12 cellular contexts compared by ENCODE assay signal in genomic region chr16:11310634-11310977, GRCh38. TPM values are rescaled to one million over a fixed set of nuclear protein-coding genes. Genes with fewer than 3 reads are reported as not detected.
DNase-seq lines count a peak whose midpoint lies in the region; ATAC-seq and TF ChIP-seq lines count a peak whose summit lies in the region.
"Had no signal": no experiment of that assay in that cellular context is flagged by ENCODE, and none has a peak within 500 bp of the region (broad histone marks: within the 10 kb centered on the region; RNA-seq: fewer than 3 reads in every experiment).

No MANE protein-coding gene starts in this region.

- no peaks in the 10 kb centered on the region for H3K27me3 Mint-ChIP-seq in activated CD4-positive, alpha-beta T cell treated with anti-CD3 and anti-CD28 coated beads, Interleukin-2, amount 10 ng/mL, durations not matched to agents 24 days and 14 days
- H3K27me3 Mint-ChIP-seq in T-helper 17 cell, result no peaks in the 10 kb centered on the region

- H3K9me3 ChIP-seq in T-helper 17 cell (ENCODE audit: control insufficient read depth, low read length, poor library complexity, severe bottlenecking) (no peaks in the 10 kb centered on the region), spleen (no peaks in the 10 kb centered on the region)

- H3K4me1 ChIP-seq in spleen, result peaks cover 25 to 94% (median 60%) of the 10 kb centered on the region in 6 donors

- H3K36me3 ChIP-seq in spleen, result no peaks in the 10 kb centered on the region

- H3K4me1 Mint-ChIP-seq in activated CD4-positive, alpha-beta T cell treated with anti-CD3 and anti-CD28 coated beads, Interleukin-2, amount 10 ng/mL, durations not matched to agents 24 days and 14 days, result peaks cover 55% of the 10 kb centered on the region
- H3K4me1 Mint-ChIP-seq in T-helper 17 cell, result peaks cover 17% of the 10 kb centered on the region

- no peaks in the 10 kb centered on the region for H3K9me3 Mint-ChIP-seq in activated CD4-positive, alpha-beta T cell treated with anti-CD3 and anti-CD28 coated beads, Interleukin-2, amount 10 ng/mL, durations not matched to agents 24 days and 14 days
- H3K9me3 Mint-ChIP-seq: mesothelial cell of epicardium had no signal

- H3K27ac ChIP-seq in spleen, result peak overlapping the region; percentile 37 to 88 (median 82)
- H3K27ac ChIP-seq in caudate nucleus (ENCODE audit: low read depth, low read length), result no peak overlapping the region

- TF ChIP-seq POLR2A in spleen (IDR thresholded peaks at IDR 0.05), result no peak

- no peak for TF ChIP-seq CTCF in spleen (IDR thresholded peaks at IDR 0.05 in 8 of 11, conservative IDR thresholded peaks at IDR 0.05 in 3 of 11)

- peak overlapping the region; percentile 85 for H3K27ac Mint-ChIP-seq in activated CD4-positive, alpha-beta T cell treated with anti-CD3 and anti-CD28 coated beads, Interleukin-2, amount 10 ng/mL, durations not matched to agents 24 days and 14 days
- H3K27ac Mint-ChIP-seq in T-helper 17 cell, result peak overlapping the region; percentile 32

- no peak overlapping the region for H3K4me3 ChIP-seq in spleen

- no peak for ATAC-seq in T-helper 17 cell

- peak overlapping the region; percentile 58 for H3K4me3 Mint-ChIP-seq in activated CD4-positive, alpha-beta T cell treated with anti-CD3 and anti-CD28 coated beads, Interleukin-2, amount 10 ng/mL, durations not matched to agents 24 days and 14 days
- H3K4me3 Mint-ChIP-seq in T-helper 17 cell, result peak overlapping the region; percentile 76
- H3K4me3 Mint-ChIP-seq: mesothelial cell of epicardium had no signal

- 64 to 88% (median 81%) methylated on average over 3 of the region's 3 CpGs for WGBS in spleen, 5 donors

- no peak for DNase-seq in activated CD4-positive, alpha-beta T cell treated with anti-CD3 and anti-CD28 coated beads, Interleukin-2, amount 10 ng/mL, durations not matched to agents 24 days and 14 days
- DNase-seq in activated CD4-positive, alpha-beta T cell treated with anti-CD3 and anti-CD28 coated beads for 4 hours, result no peak
- DNase-seq in T-helper 17 cell (no peak), spleen (no peak), caudate nucleus (lab: John Stamatoyannopoulos, UW) (no peak), OCI-M2 (lab: John Stamatoyannopoulos, UW; ENCODE audit: unreplicated experiment) (no peak)
- DNase-seq: DMS79; stimulated activated CD4-positive, alpha-beta T cell treated with anti-CD3 and anti-CD28 coated beads, Interleukin-2, amount 100 ng/mL, for 48 hours had no signal

- no peaks in the 10 kb centered on the region for H3K36me3 Mint-ChIP-seq in activated CD4-positive, alpha-beta T cell treated with anti-CD3 and anti-CD28 coated beads, Interleukin-2, amount 10 ng/mL, durations not matched to agents 24 days and 14 days (ENCODE audit: low read depth)
- H3K36me3 Mint-ChIP-seq in T-helper 17 cell (ENCODE audit: low read depth), result no peaks in the 10 kb centered on the region
- H3K36me3 Mint-ChIP-seq: mesothelial cell of epicardium had no signal

- H3K27me3 ChIP-seq in spleen (replicated peaks in 1 of 7), result no peaks in the 10 kb centered on the region

- intact Hi-C loops in activated CD4-positive, alpha-beta T cell treated with anti-CD3 and anti-CD28 coated beads, Interleukin-2, amount 10 ng/mL, durations not matched to agents 24 days and 14 days (cut with micrococcal nuclease), result loop anchor here (1.0 to 2.0 kb wide), 2 partner anchors 18 to 46 kb away; no protein-coding TSS in a partner anchor
- intact Hi-C loops in spleen (cut with DNase I; ENCODE audit: low total_unique reads), result no loop called here

RNA-seq across cellular contexts. Expression of gene PRM1, which starts 29.5 kb away (rescaled TPM):
- not detected in 2 replicates for total RNA-seq in activated CD4-positive, alpha-beta T cell treated with anti-CD3 and anti-CD28 coated beads, Interleukin-2, amount 10 ng/mL, durations not matched to agents 24 days and 14 days
- total RNA-seq in T-helper 17 cell, result not detected
- not detected for total RNA-seq in spleen
- polyA plus RNA-seq in spleen, result not detected
- total RNA-seq: chondrocyte, esophagus mucosa, mesothelial cell of epicardium, progenitor cell of endocrine pancreas had no signal

RNA-seq across cellular contexts. Expression of gene PRM2, which starts 34.3 kb away (rescaled TPM):
- not detected in 2 replicates for total RNA-seq in activated CD4-positive, alpha-beta T cell treated with anti-CD3 and anti-CD28 coated beads, Interleukin-2, amount 10 ng/mL, durations not matched to agents 24 days and 14 days
- not detected for total RNA-seq in T-helper 17 cell
- not detected for total RNA-seq in spleen
- polyA plus RNA-seq in spleen, result not detected
- total RNA-seq: chondrocyte, esophagus mucosa, mesothelial cell of epicardium, progenitor cell of endocrine pancreas had no signal

RNA-seq across cellular contexts. Expression of gene RMI2, which starts 34.7 kb away (rescaled TPM):
- total RNA-seq in activated CD4-positive, alpha-beta T cell treated with anti-CD3 and anti-CD28 coated beads, Interleukin-2, amount 10 ng/mL, durations not matched to agents 24 days and 14 days, result 63.8 and 65.6 TPM in 2 replicates
- total RNA-seq in T-helper 17 cell, result 1 to 10 TPM; 1.4 to 2.1 TPM
- 1 to 10 TPM; 2.4 to 5.7 (median 3.7) TPM for total RNA-seq in spleen
- polyA plus RNA-seq in spleen, result 10 to 100 TPM in 1 of 3 donors, 1 to 10 TPM in 2; 4.4 to 23.6 (median 5.8) TPM

RNA-seq across cellular contexts. Expression of gene PRM3, which starts 37.2 kb away (rescaled TPM):
- not detected in 2 replicates for total RNA-seq in activated CD4-positive, alpha-beta T cell treated with anti-CD3 and anti-CD28 coated beads, Interleukin-2, amount 10 ng/mL, durations not matched to agents 24 days and 14 days
- total RNA-seq in T-helper 17 cell (not detected), spleen (not detected)
- not detected for polyA plus RNA-seq in spleen
- total RNA-seq: chondrocyte, esophagus mucosa, mesothelial cell of epicardium, progenitor cell of endocrine pancreas had no signal

RNA-seq across cellular contexts. Expression of gene TNP2, which starts 41.5 kb away (rescaled TPM):
- not detected in 2 replicates for total RNA-seq in activated CD4-positive, alpha-beta T cell treated with anti-CD3 and anti-CD28 coated beads, Interleukin-2, amount 10 ng/mL, durations not matched to agents 24 days and 14 days
- total RNA-seq in T-helper 17 cell (not detected), spleen (not detected)
- polyA plus RNA-seq in spleen, result not detected
- total RNA-seq: chondrocyte, esophagus mucosa, mesothelial cell of epicardium, progenitor cell of endocrine pancreas had no signal
